ENCODE assay signal across 1 cellular context in genomic region chr2:176390276-176390675, GRCh38.
TF ChIP-seq lines count a peak whose summit lies in the region.

No MANE protein-coding gene starts in this region.

TF ChIP-seq in SK-N-SH, 30 proteins besides CTCF, POLR2A, EP300 and RAD21 (continued from another document):
- TF ChIP-seq IRF3 (IDR thresholded peaks at IDR 0.05; ENCODE audit: low read depth, low read length) (no peak), NRF1 (IDR thresholded peaks at IDR 0.05; ENCODE audit: low read depth, low read length) (no peak), USF2 (IDR thresholded peaks at IDR 0.05; ENCODE audit: borderline replicate concordance, low read depth, low read length) (no peak), MXI1 (IDR thresholded peaks at IDR 0.05; ENCODE audit: low read depth, low read length) (no peak)
